In genomic region chr7:78490526-78490925, GRCh38 we compare ENCODE assay signal across 25 cellular contexts.
DNase-seq lines count a peak whose midpoint lies in the region; ATAC-seq and TF ChIP-seq lines count a peak whose summit lies in the region.
"Had no signal": no experiment of that assay in that cellular context is flagged by ENCODE, and none has a peak within 500 bp of the region (broad histone marks: within the 10 kb centered on the region; RNA-seq: fewer than 3 reads in every experiment).

No MANE protein-coding gene starts in this region.

- H3F3A ChIP-seq in GM23338 (replicated peaks; ENCODE audit: low read depth), result no peaks in the 10 kb centered on the region

- no peaks in the 10 kb centered on the region for H3K79me2 ChIP-seq in GM23338 (replicated peaks; ENCODE audit: insufficient read depth)

- H3K9me3 ChIP-seq in left lung, result no peaks in the 10 kb centered on the region
- H3K9me3 ChIP-seq: A549; BLaER1 treated with 17β-estradiol and CSF1 and Interleukin-3, amounts not matched to agents 10 nM and 100 nM; HAP-1; Peyer's patch had no signal

- ATAC-seq in GM23338, result no peak
- ATAC-seq in left lung, result peak; percentile 73
- ATAC-seq: A549, GM12878, K562 had no signal

- intact Hi-C loops in left lung (cut with DNase I), result no loop called here

- no peaks in the 10 kb centered on the region for H3K9me2 ChIP-seq in GM23338 (ENCODE audit: insufficient read depth)

- H3K4me3 ChIP-seq in GM23338 (no peak overlapping the region), left lung (no peak overlapping the region)
- H3K4me3 ChIP-seq: A549; BLaER1 treated with 17β-estradiol and CSF1 and Interleukin-3, amounts not matched to agents 10 nM and 100 nM; GM12878; HAP-1; K562; Peyer's patch had no signal

- H3K4me1 ChIP-seq in GM23338 (ENCODE audit: insufficient read depth) (peaks cover 31% of the 10 kb centered on the region), left lung (no peaks in the 10 kb centered on the region)
- H3K4me1 ChIP-seq: A549; BLaER1 treated with 17β-estradiol and CSF1 and Interleukin-3, amounts not matched to agents 10 nM and 100 nM; Peyer's patch had no signal

- TF ChIP-seq CTCF in GM23338 (conservative IDR thresholded peaks at IDR 0.05; ENCODE audit: low read depth in 2 of 2), result no peak
- TF ChIP-seq CTCF in left lung (IDR thresholded peaks at IDR 0.05), result no peak

- H4K20me1 ChIP-seq in GM23338 (replicated peaks; ENCODE audit: insufficient read depth), result no peaks in the 10 kb centered on the region
- H4K20me1 ChIP-seq: BLaER1 treated with 17β-estradiol and CSF1 and Interleukin-3, amounts not matched to agents 10 nM and 100 nM had no signal

- peaks cover 17% of the 10 kb centered on the region; the same call in 2 of the 3 replicates for H3K36me3 Mint-ChIP-seq in GM23338 (ENCODE audit: low read depth)
- no peaks in the 10 kb centered on the region for H3K36me3 Mint-ChIP-seq in immature natural killer cell

- DNase-seq in NCI-H1417 (lab: John Stamatoyannopoulos, UW) (peak in 2 of 3 experiments; percentile 38 to 93), NCI-H1417 treated with DMSO at 0.1 percent for 48 hours (lab: John Stamatoyannopoulos, UW) (no peak), GM23338 (ENCODE audit: low spot score) (no peak), NCI-H69 (lab: John Stamatoyannopoulos, UW) (peak; percentile 67), left lung (no peak), immature natural killer cell (no peak), SW 1271 (lab: John Stamatoyannopoulos, UW) (no peak)
- no peak for DNase-seq in activated CD4-positive, alpha-beta T cell treated with anti-CD3 and anti-CD28 coated beads, Interleukin-2, amount 50 U/mL, for 4 hours
- DNase-seq: AML-193; CD4-positive, alpha-beta T cell; GDM1; GOT3; HFFc6; Kasumi-1; MV-4-11; NCI-H146; NCI-H446 treated with DMSO at 0.1 percent for 48 hours; NCI-H526; Peyer's patch; SHP77 treated with DMSO at 0.1 percent for 48 hours had no signal

- no peaks in the 10 kb centered on the region for H3K27me3 ChIP-seq in GM23338 (ENCODE audit: insufficient read depth)
- H3K27me3 ChIP-seq in left lung, result no peaks in the 10 kb centered on the region
- H3K27me3 ChIP-seq: BLaER1 treated with 17β-estradiol and CSF1 and Interleukin-3, amounts not matched to agents 10 nM and 100 nM; Peyer's patch had no signal

- H3K27me3 Mint-ChIP-seq in GM23338 (ENCODE audit: insufficient read depth, low read depth, poor library complexity) (peaks cover 3% of the 10 kb centered on the region), immature natural killer cell (ENCODE audit: low read depth in 3 of 3) (peaks cover 0 to 3% (median 0%) of the 10 kb centered on the region in 3 donors)
- H3K27me3 Mint-ChIP-seq: CD4-positive, alpha-beta T cell had no signal

- H3K27ac Mint-ChIP-seq in GM23338, result 0 out of 2 replicates have a peak overlapping the region, but pooled peaks have one; percentile 15
- no peak overlapping the region for H3K27ac Mint-ChIP-seq in immature natural killer cell
- H3K27ac Mint-ChIP-seq: CD4-positive, alpha-beta T cell; HFFc6 had no signal

- no peak overlapping the region for H3K27ac ChIP-seq in GM23338 (ENCODE audit: low read depth)
- H3K27ac ChIP-seq in left lung, result no peak overlapping the region
- H3K27ac ChIP-seq: A549; BLaER1 treated with 17β-estradiol and CSF1 and Interleukin-3, amounts not matched to agents 10 nM and 100 nM; Peyer's patch had no signal

- no peaks in the 10 kb centered on the region for H3K9me3 Mint-ChIP-seq in GM23338
- peaks cover 0 to 9% (median 4%) of the 10 kb centered on the region in 6 donors for H3K9me3 Mint-ChIP-seq in immature natural killer cell
- H3K9me3 Mint-ChIP-seq: CD4-positive, alpha-beta T cell; HFFc6 had no signal

- no peak overlapping the region for H2AFZ ChIP-seq in GM23338

- H3K4me3 Mint-ChIP-seq in GM23338, result no peak overlapping the region
- H3K4me3 Mint-ChIP-seq in immature natural killer cell, result no peak overlapping the region
- H3K4me3 Mint-ChIP-seq: CD4-positive, alpha-beta T cell; HFFc6 had no signal

- H3K4me1 Mint-ChIP-seq in GM23338, result peaks cover 55% of the 10 kb centered on the region
- no peaks in the 10 kb centered on the region for H3K4me1 Mint-ChIP-seq in immature natural killer cell

- H3K4me2 ChIP-seq in GM23338, result peak overlapping the region; percentile 63; the same call in 1 of the 2 replicates
- H3K4me2 ChIP-seq: A549; BLaER1 treated with 17β-estradiol and CSF1 and Interleukin-3, amounts not matched to agents 10 nM and 100 nM had no signal

- H3K36me3 ChIP-seq in GM23338 (ENCODE audit: insufficient read depth) (no peaks in the 10 kb centered on the region), left lung (no peaks in the 10 kb centered on the region)
- H3K36me3 ChIP-seq: BLaER1 treated with 17β-estradiol and CSF1 and Interleukin-3, amounts not matched to agents 10 nM and 100 nM; HAP-1; Peyer's patch had no signal

TF ChIP-seq in GM23338, 12 proteins besides CTCF, POLR2A, EP300 and RAD21 (continues in another document):
- TF ChIP-seq POLR2AphosphoS5 (IDR thresholded peaks at IDR 0.05; ENCODE audit: low read depth) (no peak), REST (IDR thresholded peaks at IDR 0.05; ENCODE audit: unreplicated experiment) (no peak)

Comparison
In these comparisons a context has a peak if more than half of its experiments do, and no peak if none do; other contexts are left out.
1. DNase-seq: peak in NCI-H1417 (2 of 3) and NCI-H69 (single experiment); none in NCI-H1417 treated with DMSO at 0.1 percent for 48 hours (single experiment), GM23338 (single experiment), left lung (0 of 2), immature natural killer cell (0 of 3), activated CD4-positive, alpha-beta T cell treated with anti-CD3 and anti-CD28 coated beads, Interleukin-2, amount 50 U/mL, for 4 hours (0 of 2) and SW 1271 (0 of 2).